8 cellular contexts compared by ENCODE assay signal in the genomic region with DNA sequence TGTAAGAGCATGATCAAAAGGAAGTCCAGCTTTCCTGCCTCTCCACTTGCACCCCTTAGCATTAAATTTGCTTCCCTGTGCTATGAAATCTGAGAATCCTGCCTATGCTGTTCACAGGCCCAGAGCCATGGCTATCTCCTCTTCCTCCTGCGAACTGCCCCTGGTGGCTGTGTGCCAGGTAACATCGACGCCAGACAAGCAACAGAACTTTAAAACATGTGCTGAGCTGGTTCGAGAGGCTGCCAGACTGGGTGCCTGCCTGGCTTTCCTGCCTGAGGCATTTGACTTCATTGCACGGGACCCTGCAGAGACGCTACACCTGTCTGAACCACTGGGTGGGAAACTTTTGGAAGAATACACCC. TPM values are rescaled to one million over a fixed set of nuclear protein-coding genes. Genes with fewer than 3 reads are reported as not detected.
DNase-seq lines count a peak whose midpoint lies in the region; ATAC-seq and TF ChIP-seq lines count a peak whose summit lies in the region.

No MANE protein-coding gene starts in this region.

- TF ChIP-seq POLR2A in breast epithelium (IDR thresholded peaks at IDR 0.05): no peak
- TF ChIP-seq POLR2A in transverse colon (IDR thresholded peaks at IDR 0.05): no peak

- H3K27me3 ChIP-seq in BE2C (no peaks in the 10 kb centered on the region), Karpas-422 (ENCODE audit: low read length) (no peaks in the 10 kb centered on the region), breast epithelium (no peaks in the 10 kb centered on the region), liver (ENCODE audit: control insufficient read depth in 4 of 4, insufficient read depth in 4 of 4, low read length in 3 of 4) (no peaks in the 10 kb centered on the region), transverse colon (no peaks in the 10 kb centered on the region)

- H3K36me3 ChIP-seq in BE2C (peaks cover 31% of the 10 kb centered on the region), Karpas-422 (ENCODE audit: insufficient read depth, low read length) (peaks cover 32% of the 10 kb centered on the region; the same call in 1 of the 2 replicates), breast epithelium (peaks cover 4% of the 10 kb centered on the region), liver (ENCODE audit: control insufficient read depth in 4 of 4, insufficient read depth in 3 of 4, low read depth in 1 of 4, low read length in 3 of 4) (peaks cover 9 to 40% (median 31%) of the 10 kb centered on the region in 4 donors), transverse colon (peaks cover 0 to 27% (median 13%) of the 10 kb centered on the region in 4 donors)

- ATAC-seq in HG03378 (IDR thresholded peaks at IDR 0.05; ENCODE audit: unreplicated experiment): no peak

- peak overlapping the region; percentile 67 for H3K27ac ChIP-seq in Karpas-422 (ENCODE audit: low read length)
- peak overlapping the region; percentile 87 to 95 for H3K27ac ChIP-seq in breast epithelium
- peak overlapping the region; percentile 89 to 93 for H3K27ac ChIP-seq in liver (ENCODE audit: low read depth in 1 of 2, low read length in 2 of 2)
- peak overlapping the region; percentile 93 to 98 (median 96) for H3K27ac ChIP-seq in transverse colon

- H3K9ac ChIP-seq in Karpas-422 (ENCODE audit: low read length) (peak overlapping the region; percentile 97), liver (ENCODE audit: low read depth in 1 of 2, low read length in 2 of 2) (peak overlapping the region; percentile 26 to 84)

- H3K9me2 ChIP-seq in Karpas-422 (replicated peaks; ENCODE audit: insufficient read depth, low read length): no peaks in the 10 kb centered on the region

- DNase-seq in BE2C: peak; percentile 78
- DNase-seq in Karpas-422: peak; percentile 75
- DNase-seq in breast epithelium (ENCODE audit: low spot score in 2 of 2): no peak
- peak; percentile 48 for DNase-seq in transverse colon
- no peak for DNase-seq in H4 (ENCODE audit: low spot score)
- DNase-seq in head of caudate nucleus: no peak

- H4K20me1 ChIP-seq in Karpas-422 (ENCODE audit: insufficient read depth, low read depth, low read length): peaks cover 8% of the 10 kb centered on the region; the same call in 1 of the 2 replicates

- TF ChIP-seq RAD21 in liver (IDR thresholded peaks at IDR 0.05): no peak

- H3K4me2 ChIP-seq in Karpas-422 (ENCODE audit: low read depth, low read length, poor library complexity, severe bottlenecking): peak overlapping the region; percentile 81

- no peak for TF ChIP-seq EP300 in transverse colon (IDR thresholded peaks at IDR 0.05; ENCODE audit: low read depth)

- 13% methylated on average over 6 of the region's 6 CpGs for WGBS in liver
- 34% methylated on average over 6 of the region's 6 CpGs; no CpG with 5 or more reads in 1 of the 2 donors for WGBS in transverse colon (ENCODE audit: low coverage in 1 of 2), 2 donors

- TF ChIP-seq CTCF in BE2C (IDR thresholded peaks at IDR 0.05; ENCODE audit: low read depth, low read length) (0 out of 2 replicates have a peak, but pooled peaks have one; percentile 10), breast epithelium (IDR thresholded peaks at IDR 0.05) (no peak), liver (IDR thresholded peaks at IDR 0.05; ENCODE audit: low read depth, low read length, missing input control) (no peak), transverse colon (IDR thresholded peaks at IDR 0.05) (peak in 1 of 5 experiments; percentile 6)

- intact Hi-C loops in breast epithelium (cut with DNase I; ENCODE audit: low total_unique reads) (loop anchor here (10.0 kb wide), 1 partner anchor 394 kb away; no protein-coding TSS in a partner anchor), transverse colon (cut with DNase I; ENCODE audit: low total_unique reads) (no loop called here), head of caudate nucleus (cut with DNase I) (no loop called here)

- H3K9me3 ChIP-seq in BE2C (no peaks in the 10 kb centered on the region), Karpas-422 (ENCODE audit: low read length) (no peaks in the 10 kb centered on the region), breast epithelium (no peaks in the 10 kb centered on the region), liver (ENCODE audit: control insufficient read depth in 4 of 4, low read length in 3 of 4) (no peaks in the 10 kb centered on the region), transverse colon (no peaks in the 10 kb centered on the region)

- in situ Hi-C loops in transverse colon (cut with MboI; ENCODE audit: low pct_ligation_motif_present in 1 of 4, low pct_unique_long_range_greater_than_20kb in 1 of 4, low sequenced_read_pairs in 3 of 4): no loop called here

- no peak overlapping the region for H2AFZ ChIP-seq in Karpas-422 (ENCODE audit: low read length)

- H3K4me1 ChIP-seq in BE2C (peaks cover 8% of the 10 kb centered on the region), Karpas-422 (ENCODE audit: low read length) (peaks cover 54% of the 10 kb centered on the region), breast epithelium (peaks cover 8 to 25% of the 10 kb centered on the region in 2 donors), liver (ENCODE audit: control insufficient read depth in 4 of 4, insufficient read depth in 4 of 4, low read length in 3 of 4) (peaks cover 12 to 43% (median 36%) of the 10 kb centered on the region in 4 donors), transverse colon (peaks cover 26 to 49% (median 31%) of the 10 kb centered on the region in 4 donors)

- H3K4me3 ChIP-seq in BE2C (ENCODE audit: low read depth, low read length) (peak overlapping the region; percentile 91), Karpas-422 (ENCODE audit: low read length) (peak overlapping the region; percentile 98), breast epithelium (peak overlapping the region; percentile 72 to 88 (median 79)), liver (ENCODE audit: low read depth in 1 of 3, low read length in 3 of 3) (peak overlapping the region; percentile 83 to 98 (median 98)), transverse colon (peak overlapping the region in 3 of 4 donors; percentile 66 to 95 (median 82))

- peaks cover 63% of the 10 kb centered on the region for H3K79me2 ChIP-seq in Karpas-422 (ENCODE audit: low read length)

TF ChIP-seq in liver, 16 proteins besides CTCF, POLR2A, EP300 and RAD21:
- TF ChIP-seq YY1 (IDR thresholded peaks at IDR 0.05) (no peak), TAF1 (conservative IDR thresholded peaks at IDR 0.05) (no peak), SP1 (IDR thresholded peaks at IDR 0.05) (no peak), NR2F2 (IDR thresholded peaks at IDR 0.05) (no peak), GABPA (IDR thresholded peaks at IDR 0.05 in 1 of 2, conservative IDR thresholded peaks at IDR 0.05 in 1 of 2) (no peak), FOXA2 (IDR thresholded peaks at IDR 0.05) (no peak)
- TF ChIP-seq, protein P1, sequence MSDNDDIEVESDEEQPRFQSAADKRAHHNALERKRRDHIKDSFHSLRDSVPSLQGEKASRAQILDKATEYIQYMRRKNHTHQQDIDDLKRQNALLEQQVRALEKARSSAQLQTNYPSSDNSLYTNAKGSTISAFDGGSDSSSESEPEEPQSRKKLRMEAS (IDR thresholded peaks at IDR 0.05): no peak

RNA-seq across cellular contexts. Expression of gene NIT1, which starts 1.1 kb away (rescaled TPM):
- polyA plus RNA-seq in BE2C (2012; ENCODE audit: insufficient read depth, insufficient read length, low read depth): 26.7 TPM
- 41.5 and 44.0 TPM in 2 replicates for total RNA-seq in Karpas-422 (2014; rRNA removed; shearing (Covaris generic); ENCODE audit: low replicate concordance)
- total RNA-seq in breast epithelium (10 to 100 TPM; 36.3 to 44.5 (median 37.0) TPM), liver (10 to 100 TPM; 17.8 to 37.2 TPM), transverse colon (10 to 100 TPM; 45.6 to 83.0 (median 75.4) TPM)
- polyA plus RNA-seq in liver: 10 to 100 TPM; 41.4 to 45.8 TPM
- total RNA-seq in H4 (2014; rRNA removed; shearing (Covaris generic)): 34.9 and 36.6 TPM in 2 replicates

RNA-seq across cellular contexts. Expression of gene PFDN2, which starts 1.2 kb away (rescaled TPM):
- 340 TPM for polyA plus RNA-seq in BE2C (2012; ENCODE audit: insufficient read depth, insufficient read length, low read depth)
- 34.1 and 71.0 TPM in 2 replicates for total RNA-seq in Karpas-422 (2014; rRNA removed; shearing (Covaris generic); ENCODE audit: low replicate concordance)
- total RNA-seq in breast epithelium (10 to 100 TPM; 32.5 to 50.1 (median 37.0) TPM), liver (10 to 100 TPM; 12.4 to 19.3 TPM), transverse colon (10 to 100 TPM; 28.9 to 70.5 (median 45.9) TPM)
- 10 to 100 TPM; 48.7 to 61.9 TPM for polyA plus RNA-seq in liver
- total RNA-seq in H4 (2014; rRNA removed; shearing (Covaris generic)): 85.6 and 94.8 TPM in 2 replicates

RNA-seq across cellular contexts. Expression of gene DEDD, which starts 13.5 kb away (rescaled TPM):
- 129 TPM for polyA plus RNA-seq in BE2C (2012; ENCODE audit: insufficient read depth, insufficient read length, low read depth)
- 24.2 and 25.6 TPM in 2 replicates for total RNA-seq in Karpas-422 (2014; rRNA removed; shearing (Covaris generic); ENCODE audit: low replicate concordance)
- 10 to 100 TPM; 28.7 to 39.0 (median 37.6) TPM for total RNA-seq in breast epithelium
- 10 to 100 TPM; 13.8 to 16.7 TPM for total RNA-seq in liver
- 10 to 100 TPM; 15.2 to 17.7 TPM for polyA plus RNA-seq in liver
- total RNA-seq in transverse colon: 10 to 100 TPM; 30.3 to 73.7 (median 38.6) TPM
- 22.2 and 28.2 TPM in 2 replicates for total RNA-seq in H4 (2014; rRNA removed; shearing (Covaris generic))

RNA-seq across cellular contexts. Expression of gene KLHDC9, which starts 20.8 kb away (rescaled TPM):
- polyA plus RNA-seq in BE2C (2012; ENCODE audit: insufficient read depth, insufficient read length, low read depth): 4.7 TPM
- 6.1 and 11.0 TPM in 2 replicates for total RNA-seq in Karpas-422 (2014; rRNA removed; shearing (Covaris generic); ENCODE audit: low replicate concordance)
- total RNA-seq in breast epithelium (1 to 10 TPM; 5.8 to 9.8 (median 8.5) TPM), liver (1 to 10 TPM; 1.9 to 2.8 TPM), transverse colon (10 to 100 TPM in 1 of 4 donors, 1 to 10 TPM in 1, under 1 TPM in 1, not detected in 1; 0.80 to 16.9 (median 8.7) TPM)
- polyA plus RNA-seq in liver: 1 to 10 TPM; 2.4 to 3.3 TPM
- total RNA-seq in H4 (2014; rRNA removed; shearing (Covaris generic)): not detected in 2 replicates

RNA-seq across cellular contexts. Expression of gene NECTIN4, which starts 29.6 kb away (rescaled TPM):
- 0.68 TPM for polyA plus RNA-seq in BE2C (2012; ENCODE audit: insufficient read depth, insufficient read length, low read depth)
- total RNA-seq in Karpas-422 (2014; rRNA removed; shearing (Covaris generic); ENCODE audit: low replicate concordance): not detected in 2 replicates
- total RNA-seq in breast epithelium (10 to 100 TPM in 2 of 3 donors, not detected in 1; 28.5 to 56.3 TPM), liver (not detected), transverse colon (1 to 10 TPM in 1 of 4 donors, under 1 TPM in 2, not detected in 1; 0.37 to 4.0 (median 0.82) TPM)
- under 1 TPM in 1 of 2 donors, not detected in 1; 0.01 TPM for polyA plus RNA-seq in liver
- 0.14 TPM in 1 of 2 replicates, not detected in the other for total RNA-seq in H4 (2014; rRNA removed; shearing (Covaris generic))

Comparison
In these comparisons a context has a peak if more than half of its experiments do, and no peak if none do; other contexts are left out.
1. DNase-seq: peak in BE2C (single experiment), Karpas-422 (single experiment) and transverse colon (single experiment); none in breast epithelium (0 of 2), H4 (single experiment) and head of caudate nucleus (0 of 42).
2. Peak in every context shown above with its lines, with median percentiles within 50 percentile points of each other: H3K4me3 ChIP-seq and H3K27ac ChIP-seq.